Comparison of ENCODE assay signal across 8 cellular contexts in the genomic region with DNA sequence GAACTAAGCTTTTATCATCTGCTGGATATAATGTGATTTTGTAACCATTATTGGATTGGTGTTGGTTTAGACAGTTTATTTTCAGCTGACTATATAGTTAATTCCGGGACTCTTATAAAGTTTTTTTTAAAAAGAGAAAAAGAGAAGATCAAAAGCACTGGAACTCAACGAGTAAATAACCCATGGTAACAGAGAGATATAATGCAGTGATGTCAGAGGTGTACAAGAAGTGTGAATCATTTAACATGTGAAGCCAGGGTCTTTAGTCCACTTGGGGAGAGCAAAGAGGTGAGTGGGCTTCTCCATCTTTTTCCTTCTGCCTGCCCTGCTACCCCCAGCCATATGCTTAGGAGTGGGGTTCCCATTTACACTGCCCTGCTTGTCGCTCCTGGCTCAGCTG. TPM values are rescaled to one million over a fixed set of nuclear protein-coding genes. Genes with fewer than 3 reads are reported as not detected.
DNase-seq lines count a peak whose midpoint lies in the region; ATAC-seq and TF ChIP-seq lines count a peak whose summit lies in the region.

No MANE protein-coding gene starts in this region.

- no peak for TF ChIP-seq CTCF in heart right ventricle (IDR thresholded peaks at IDR 0.05)

- H3K4me3 ChIP-seq in heart right ventricle (peak overlapping the region in 7 of 10 donors; percentile 82 to 97 (median 87)), urinary bladder (ENCODE audit: low read depth, low read length) (peak overlapping the region; percentile 20)

- H3K27ac ChIP-seq in heart right ventricle, result peak overlapping the region in 5 of 10 donors; percentile 26 to 99 (median 97)
- no peak overlapping the region for H3K27ac ChIP-seq in urinary bladder (ENCODE audit: low read depth)

- H3K4me3 Mint-ChIP-seq in activated naive CD8-positive, alpha-beta T cell treated with anti-CD3 and anti-CD28 coated beads, Interleukin-2, amount 10 ng/mL, durations not matched to agents 7 days and 5 days, result peak overlapping the region; percentile 92

- H3K27ac Mint-ChIP-seq in activated naive CD8-positive, alpha-beta T cell treated with anti-CD3 and anti-CD28 coated beads, Interleukin-2, amount 10 ng/mL, durations not matched to agents 7 days and 5 days, result no peak overlapping the region

- peaks cover 0 to 51% (median 34%) of the 10 kb centered on the region in 9 donors for H3K4me1 ChIP-seq in heart right ventricle
- H3K4me1 ChIP-seq in urinary bladder (ENCODE audit: insufficient read depth), result no peaks in the 10 kb centered on the region

- DNase-seq in heart right ventricle (no peak), Right ventricle myocardium inferior (ENCODE audit: missing footprints) (no peak), lung microvascular endothelial cell (ENCODE audit: low read depth in 2 of 2) (peak; percentile 16 to 36), NCI-H2227 (lab: John Stamatoyannopoulos, UW; ENCODE audit: unreplicated experiment) (no peak), NCI-H524 treated with DMSO at 0.1 percent for 48 hours (lab: John Stamatoyannopoulos, UW) (no peak)
- no peak for DNase-seq in activated naive CD8-positive, alpha-beta T cell treated with anti-CD3 and anti-CD28 coated beads, Interleukin-2, amount 10 ng/mL, durations not matched to agents 7 days and 5 days

- POLR2A ChIA-PET in activated naive CD8-positive, alpha-beta T cell treated with anti-CD3 and anti-CD28 coated beads, Interleukin-2, amount 10 ng/mL, durations not matched to agents 7 days and 5 days (lab: Charles Lee), result interaction anchor here (1.1 to 1.2 kb wide), 2 partner anchors 52 to 146 kb away, joined by 3 read pairs; no protein-coding TSS in a partner anchor

- peaks cover 50% of the 10 kb centered on the region for H3K4me1 Mint-ChIP-seq in activated naive CD8-positive, alpha-beta T cell treated with anti-CD3 and anti-CD28 coated beads, Interleukin-2, amount 10 ng/mL, durations not matched to agents 7 days and 5 days

- no peaks in the 10 kb centered on the region for H3K27me3 Mint-ChIP-seq in activated naive CD8-positive, alpha-beta T cell treated with anti-CD3 and anti-CD28 coated beads, Interleukin-2, amount 10 ng/mL, durations not matched to agents 7 days and 5 days

- no peak for ATAC-seq in heart right ventricle
- no peak for ATAC-seq in Right ventricle myocardium inferior
- no peak for ATAC-seq in activated naive CD8-positive, alpha-beta T cell treated with anti-CD3 and anti-CD28 coated beads, Interleukin-2, amount 10 ng/mL, durations not matched to agents 7 days and 5 days (ENCODE audit: low read depth)
- no peak for ATAC-seq in GM19023 (IDR thresholded peaks at IDR 0.05; ENCODE audit: unreplicated experiment)

- H3K36me3 ChIP-seq in heart right ventricle (peaks cover 0 to 50% (median 0%) of the 10 kb centered on the region in 9 donors), urinary bladder (ENCODE audit: insufficient read depth) (no peaks in the 10 kb centered on the region)

- no peaks in the 10 kb centered on the region for H3K27me3 ChIP-seq in heart right ventricle

- peaks cover 29% of the 10 kb centered on the region for H3K36me3 Mint-ChIP-seq in activated naive CD8-positive, alpha-beta T cell treated with anti-CD3 and anti-CD28 coated beads, Interleukin-2, amount 10 ng/mL, durations not matched to agents 7 days and 5 days

- intact Hi-C loops in heart right ventricle (cut with DNase I), result loop anchor here in 7 of 10 donors (5.0 to 10.0 kb wide), 4 partner anchors 37 to 148 kb away; a partner anchor contains a TSS
- intact Hi-C loops in Right ventricle myocardium inferior (cut with DNase I), result loop anchor here (5.0 kb wide), 2 partner anchors 148 to 453 kb away; a partner anchor contains a TSS

- no peaks in the 10 kb centered on the region for H3K9me3 Mint-ChIP-seq in activated naive CD8-positive, alpha-beta T cell treated with anti-CD3 and anti-CD28 coated beads, Interleukin-2, amount 10 ng/mL, durations not matched to agents 7 days and 5 days

- 55 to 57% methylated on average over 3 of the region's 3 CpGs for WGBS in heart right ventricle, 2 donors
- WGBS in urinary bladder, result 38% methylated on average over 3 of the region's 3 CpGs

- no peaks in the 10 kb centered on the region for H3K9me3 ChIP-seq in heart right ventricle

RNA-seq across cellular contexts. Expression of a gene that starts 3.2 kb away (rescaled TPM):
- 10 to 100 TPM; 30.3 to 86.3 (median 34.6) TPM for total RNA-seq in heart right ventricle
- 10 to 100 TPM; 49.6 to 65.1 TPM for polyA plus RNA-seq in heart right ventricle
- 38.3 TPM for total RNA-seq in Right ventricle myocardium inferior
- 10 to 100 TPM; 68.4 to 72.6 TPM for total RNA-seq in activated naive CD8-positive, alpha-beta T cell treated with anti-CD3 and anti-CD28 coated beads, Interleukin-2, amount 10 ng/mL, durations not matched to agents 7 days and 5 days
- 76.1 and 103 TPM in 2 replicates for total RNA-seq in lung microvascular endothelial cell
- total RNA-seq in urinary bladder, result 172 TPM
- 64.9 TPM for polyA plus RNA-seq in urinary bladder

RNA-seq across cellular contexts. Expression of a gene that starts 52.9 kb away (rescaled TPM):
- total RNA-seq in heart right ventricle (10 to 100 TPM in 4 of 10 donors, 1 to 10 TPM in 6; 4.4 to 14.6 (median 7.7) TPM), Right ventricle myocardium inferior (9.5 TPM), lung microvascular endothelial cell (9.1 and 10.0 TPM in 2 replicates), urinary bladder (9.7 TPM)
- polyA plus RNA-seq in heart right ventricle (10 to 100 TPM in 1 of 2 donors, 1 to 10 TPM in 1; 5.0 to 11.4 TPM), urinary bladder (6.1 TPM)
- 1 to 10 TPM; 5.9 to 6.0 TPM for total RNA-seq in activated naive CD8-positive, alpha-beta T cell treated with anti-CD3 and anti-CD28 coated beads, Interleukin-2, amount 10 ng/mL, durations not matched to agents 7 days and 5 days

Comparison
In these comparisons a context has a peak if more than half of its experiments do, and no peak if none do; other contexts are left out.
1. DNase-seq: peak in lung microvascular endothelial cell (2 of 2); none in heart right ventricle (0 of 2), Right ventricle myocardium inferior (single experiment), activated naive CD8-positive, alpha-beta T cell treated with anti-CD3 and anti-CD28 coated beads, Interleukin-2, amount 10 ng/mL, durations not matched to agents 7 days and 5 days (single experiment), NCI-H2227 (single experiment) and NCI-H524 treated with DMSO at 0.1 percent for 48 hours (single experiment).